Comparison of ENCODE assay signal across 1 cellular context in the genomic region with DNA sequence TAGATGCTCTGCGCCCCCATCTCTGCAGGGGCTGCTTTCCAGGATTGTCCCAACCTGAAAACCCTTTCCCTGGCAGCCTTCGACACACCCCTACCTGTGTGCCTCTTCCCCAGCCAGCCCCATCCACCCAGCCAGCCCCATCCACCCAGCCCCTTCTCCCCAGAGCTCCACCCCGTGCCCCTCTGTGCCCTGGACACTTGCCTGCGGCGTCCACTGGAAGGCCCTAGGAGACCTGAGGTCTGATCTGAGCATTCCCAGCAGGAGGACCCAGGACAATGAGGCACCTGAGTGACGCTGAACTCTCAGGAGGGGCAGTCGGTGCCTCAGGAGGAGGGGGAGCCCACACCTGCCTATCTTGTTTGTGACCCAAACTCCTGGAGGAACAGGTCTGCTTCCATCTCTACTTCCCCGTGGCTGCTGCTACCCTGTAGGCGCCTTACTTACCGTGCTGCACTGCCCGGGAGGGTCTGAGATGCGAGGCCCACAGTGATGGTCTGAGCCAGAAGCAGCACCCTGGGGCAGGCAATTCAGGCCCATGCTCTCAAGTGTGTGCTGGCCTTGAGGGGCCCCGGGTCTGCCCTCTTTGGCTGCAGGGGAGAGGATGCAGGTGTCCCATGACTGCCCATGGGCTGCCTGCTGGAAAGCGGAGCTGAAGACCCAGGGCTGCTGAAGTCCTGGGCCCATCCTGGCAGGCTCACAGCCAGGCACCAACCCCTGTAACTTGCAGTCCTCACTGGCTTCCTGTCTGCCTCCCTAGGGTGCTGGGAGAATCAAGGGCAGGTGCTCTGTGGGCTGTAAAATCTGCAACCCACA.
TF ChIP-seq lines count a peak whose summit lies in the region.

No MANE protein-coding gene starts in this region.

TF ChIP-seq in HepG2, 621 proteins besides CTCF, POLR2A, EP300 and RAD21:
- TF ChIP-seq MIER2 (CRISPR knock-in tag; IDR thresholded peaks at IDR 0.05) (no peak), ZC3H4 (CRISPR knock-in tag; IDR thresholded peaks at IDR 0.05; ENCODE audit: borderline replicate concordance) (no peak), ZNF569 (CRISPR knock-in tag; IDR thresholded peaks at IDR 0.05; ENCODE audit: borderline replicate concordance) (no peak), NFYB (CRISPR knock-in tag; IDR thresholded peaks at IDR 0.05) (no peak), TAF15 (IDR thresholded peaks at IDR 0.05; ENCODE audit: low read depth, low read length, poor library complexity, severe bottlenecking) (no peak), SALL2 (CRISPR knock-in tag; IDR thresholded peaks at IDR 0.05) (no peak), ZNF446 (CRISPR knock-in tag; IDR thresholded peaks at IDR 0.05) (no peak), ZKSCAN8 (CRISPR knock-in tag; IDR thresholded peaks at IDR 0.05; ENCODE audit: borderline replicate concordance) (no peak), ZFX (CRISPR knock-in tag; IDR thresholded peaks at IDR 0.05; ENCODE audit: low read depth) (no peak)
- TF ChIP-seq, protein P1, sequence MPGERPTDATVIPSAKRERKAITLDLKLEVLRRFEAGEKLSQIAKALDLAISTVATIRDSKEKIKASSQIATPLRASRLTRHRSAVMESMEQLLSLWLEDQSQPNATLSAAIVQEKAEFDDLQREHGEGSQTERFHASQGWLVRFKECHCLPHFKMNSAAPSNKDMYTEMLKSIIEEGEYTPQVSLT (CRISPR knock-in tag; IDR thresholded peaks at IDR 0.05; ENCODE audit: borderline replicate concordance, low read depth) = no peak
TF ChIP-seq in HepG2: peak in this region for 0.
